Comparison of ENCODE assay signal across 17 cellular contexts in the genomic region with DNA sequence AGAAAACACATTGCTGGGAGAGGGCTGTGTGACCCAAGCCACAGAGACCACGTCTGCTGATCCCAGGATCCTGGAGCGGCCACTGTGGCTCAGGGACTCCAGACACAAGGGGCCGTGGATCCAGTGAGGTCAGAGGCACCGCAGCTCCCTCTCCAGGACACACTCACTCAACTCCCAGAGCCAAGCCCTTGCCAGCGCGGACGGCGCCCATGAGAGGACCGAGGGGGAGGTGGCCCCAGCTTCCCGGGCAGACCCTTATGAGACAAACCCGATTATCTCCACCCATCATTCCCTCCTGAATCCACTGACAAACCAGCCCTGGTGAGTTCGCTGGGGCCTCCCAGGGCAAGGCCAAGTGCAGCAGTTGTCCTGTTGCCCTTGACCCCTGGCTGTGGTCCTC.
DNase-seq lines count a peak whose midpoint lies in the region; ATAC-seq, FAIRE-seq and TF ChIP-seq lines count a peak whose summit lies in the region.
"Had no signal": no experiment of that assay in that cellular context is flagged by ENCODE, and none has a peak within 500 bp of the region (broad histone marks: within the 10 kb centered on the region; RNA-seq: fewer than 3 reads in every experiment).

No MANE protein-coding gene starts in this region.

- BruUV-seq in HepG2 (replicated peaks; lab: Mats Ljungman, UMichigan) (no TSS peak), Panc1 (replicated peaks; lab: Mats Ljungman, UMichigan) (no TSS peak)

- H3K14ac ChIP-seq in trophoblast cell (ENCODE audit: low read length) = no peak overlapping the region

- intact Hi-C loops in HepG2 (cut with micrococcal nuclease; ENCODE audit: unreplicated experiment) (no loop called here), right lobe of liver (cut with DNase I) (no loop called here), Panc1 (cut with micrococcal nuclease; ENCODE audit: unreplicated experiment) (no loop called here)

- no peak overlapping the region for H3K4ac ChIP-seq in trophoblast cell (ENCODE audit: low read depth, low read length)

- in situ Hi-C loops in HepG2 (cut with HindIII; ENCODE audit: extremely low pct_ligation_motif_present, low pct_unique_long_range_greater_than_20kb) (no loop called here), Panc1 (cut with HindIII; ENCODE audit: low pct_unique_long_range_greater_than_20kb, low sequenced_read_pairs) (no loop called here)

- no peak overlapping the region for H3K23ac ChIP-seq in trophoblast cell (ENCODE audit: low read length)

- DNase-seq in HepG2 (ENCODE audit: low spot score) (no peak), right lobe of liver (no peak), Panc1 (ENCODE audit: low read depth, low spot score) (no peak), trophoblast cell (no peak), RPMI8226 (no peak)
- DNase-seq in stimulated activated CD4-positive, alpha-beta T cell treated with anti-CD3 and anti-CD28 coated beads, Interleukin-4, amount 100 ng/mL, for 1 hour = no peak
- DNase-seq in stimulated activated CD8-positive, alpha-beta memory T cell treated with anti-CD3 and anti-CD28 coated beads, Interleukin-4, amount 100 ng/mL, for 48 hours = no peak
- DNase-seq: BE2C; CD4-positive, alpha-beta memory T cell; DMS153; DMS79; GDM1; GOT3; H7; HFFc6 had no signal

- no peak overlapping the region for H2AK5ac ChIP-seq in trophoblast cell (ENCODE audit: low read length)

- whole genome bisulfite sequencing in HepG2 (ENCODE audit: low lambda C conversion rate) = 8% methylated on average over 4 of the region's 12 CpGs
- no CpG with 5 or more reads among the region's 12 CpGs for WGBS in right lobe of liver (ENCODE audit: insufficient coverage, low coverage, low lambda C conversion rate, missing lambda C conversion rate)
- no CpG with 5 or more reads among the region's 12 CpGs for WGBS in trophoblast cell (ENCODE audit: extremely low coverage, insufficient coverage, insufficient read length)

- H3K18ac ChIP-seq in trophoblast cell (ENCODE audit: low read length) = no peak overlapping the region

- H3K4me1 ChIP-seq in HepG2 (ENCODE audit: insufficient read depth, low read length) (no peaks in the 10 kb centered on the region), right lobe of liver (no peaks in the 10 kb centered on the region), Panc1 (ENCODE audit: control insufficient read depth, insufficient read depth, low read length) (no peaks in the 10 kb centered on the region; the same call in 1 of the 2 replicates), trophoblast cell (ENCODE audit: control insufficient read depth in 1 of 2, insufficient read depth in 2 of 2, low read length in 2 of 2) (no peaks in the 10 kb centered on the region)
- H3K4me1 ChIP-seq: BE2C had no signal

- peaks cover 20 to 88% of the 10 kb centered on the region in 2 experiments for H3K27me3 ChIP-seq in HepG2 (ENCODE audit: control insufficient read depth in 1 of 2, insufficient read depth in 2 of 2, low read length in 2 of 2)
- no peaks in the 10 kb centered on the region for H3K27me3 ChIP-seq in right lobe of liver
- peaks cover 2% of the 10 kb centered on the region; the same call in 1 of the 2 replicates for H3K27me3 ChIP-seq in Panc1 (ENCODE audit: control insufficient read depth, insufficient read depth, low read length)
- no peaks in the 10 kb centered on the region for H3K27me3 ChIP-seq in trophoblast cell (ENCODE audit: insufficient read depth, low read length)
- H3K27me3 ChIP-seq: BE2C had no signal

- H3K4me3 ChIP-seq in HepG2 (replicated peaks in 1 of 3; ENCODE audit: insufficient read depth in 1 of 3, low read depth in 2 of 3, low read length in 3 of 3) (no peak overlapping the region), right lobe of liver (no peak overlapping the region), Panc1 (ENCODE audit: low read depth in 2 of 2, low read length in 2 of 2) (no peak overlapping the region), trophoblast cell (ENCODE audit: low read depth, low read length) (peak overlapping the region; percentile 13)

- H2BK5ac ChIP-seq in trophoblast cell (ENCODE audit: low read depth, low read length, poor library complexity) = no peak overlapping the region

- TF ChIP-seq CTCF in HepG2 (CRISPR knock-in tag; IDR thresholded peaks at IDR 0.05) (no peak), right lobe of liver (IDR thresholded peaks at IDR 0.05) (no peak), Panc1 (IDR thresholded peaks at IDR 0.05) (no peak)

- H2AFZ ChIP-seq in HepG2 (ENCODE audit: low read length) (no peak overlapping the region), trophoblast cell (ENCODE audit: insufficient read depth, low read length, poor library complexity) (no peak overlapping the region)

- no peak for FAIRE-seq in HepG2 (lab: Jason Lieb, UNC)
- FAIRE-seq: GM12892 had no signal

- H4K91ac ChIP-seq in trophoblast cell (ENCODE audit: low read depth, low read length) = no peak overlapping the region

- no peak overlapping the region for H4K8ac ChIP-seq in trophoblast cell (ENCODE audit: low read depth, low read length)

- H3K4me2 ChIP-seq in HepG2 (ENCODE audit: low read depth, low read length) (no peak overlapping the region), trophoblast cell (ENCODE audit: low read length) (no peak overlapping the region)

- H4K20me1 ChIP-seq in HepG2 (ENCODE audit: insufficient read depth, low read length) = no peaks in the 10 kb centered on the region

- no peak for TF ChIP-seq RAD21 in HepG2 (CRISPR knock-in tag; IDR thresholded peaks at IDR 0.05)

- no peaks in the 10 kb centered on the region for H3K79me1 ChIP-seq in trophoblast cell (ENCODE audit: low read length)

- TF ChIP-seq EP300 in HepG2 (IDR thresholded peaks at IDR 0.05; ENCODE audit: low read depth in 2 of 2, low read length in 2 of 2) = no peak
- TF ChIP-seq EP300 in HepG2 (CRISPR knock-in tag; IDR thresholded peaks at IDR 0.05; ENCODE audit: borderline replicate concordance) = no peak

- H3K9me3 ChIP-seq in HepG2 (ENCODE audit: low read length) = peaks cover 6% of the 10 kb centered on the region; the same call in 1 of the 2 replicates
- H3K9me3 ChIP-seq in right lobe of liver = no peaks in the 10 kb centered on the region
- no peaks in the 10 kb centered on the region for H3K9me3 ChIP-seq in Panc1 (ENCODE audit: control insufficient read depth, insufficient read depth, low read depth, low read length)
- peaks cover 3% of the 10 kb centered on the region for H3K9me3 ChIP-seq in trophoblast cell (ENCODE audit: insufficient read depth, low read depth, low read length)
- H3K9me3 ChIP-seq: BE2C had no signal

- POLR2A ChIA-PET in HepG2 (lab: Yijun Ruan, JAX) = no interaction called here
- POLR2A ChIA-PET in Panc1 (lab: Charles Lee) = no interaction called here

- TF ChIP-seq POLR2A in HepG2 (IDR thresholded peaks at IDR 0.05; ENCODE audit: insufficient read depth in 1 of 2, low read depth in 2 of 2, low read length in 2 of 2) = no peak
- TF ChIP-seq POLR2A in right lobe of liver (IDR thresholded peaks at IDR 0.05) = no peak

- H3K79me2 ChIP-seq in HepG2 (ENCODE audit: insufficient read depth, low read length) = no peaks in the 10 kb centered on the region
- no peaks in the 10 kb centered on the region for H3K79me2 ChIP-seq in trophoblast cell (ENCODE audit: control insufficient read depth, insufficient read depth, low read length, poor library complexity)

- ATAC-seq in HepG2 (peak; percentile 21; the same call in 2 of the 3 replicates), right lobe of liver (no peak), Panc1 (0 out of 2 replicates have a peak, but pooled peaks have one; percentile 50)
- ATAC-seq: HCT116 had no signal

- no peak overlapping the region for H3K27ac ChIP-seq in HepG2 (ENCODE audit: extremely low read length, insufficient read depth, low read length)
- H3K27ac ChIP-seq in right lobe of liver = no peak overlapping the region
- no peak overlapping the region for H3K27ac ChIP-seq in Panc1 (ENCODE audit: low read length)
- H3K27ac ChIP-seq in trophoblast cell (ENCODE audit: low read depth, low read length) = no peak overlapping the region

- H4K12ac ChIP-seq in trophoblast cell (ENCODE audit: low read depth, low read length) = no peak overlapping the region

- H3K36me3 ChIP-seq in HepG2 (replicated peaks in 1 of 2; ENCODE audit: control insufficient read depth in 1 of 2, insufficient read depth in 2 of 2, low read length in 2 of 2) (no peaks in the 10 kb centered on the region), right lobe of liver (no peaks in the 10 kb centered on the region), Panc1 (ENCODE audit: control insufficient read depth, insufficient read depth, low read length) (no peaks in the 10 kb centered on the region), trophoblast cell (ENCODE audit: control insufficient read depth in 1 of 2, insufficient read depth in 2 of 2, low read length in 2 of 2) (no peaks in the 10 kb centered on the region)
- H3K36me3 ChIP-seq: BE2C had no signal

- no peak overlapping the region for H3K9ac ChIP-seq in HepG2 (ENCODE audit: insufficient read depth, low read depth, low read length)
- H3K9ac ChIP-seq in trophoblast cell (ENCODE audit: low read length) = no peak overlapping the region

- CTCF ChIA-PET in HepG2 (lab: Yijun Ruan, JAX; ENCODE audit: low intra/inter-chr PET ratio, low total read pairs) (no interaction called here), Panc1 (lab: Charles Lee) (interaction anchor here (0.6 kb wide), 1 partner anchor 28 kb away, joined by 3 read pairs; no protein-coding TSS in a partner anchor)

- no peak overlapping the region for H2BK12ac ChIP-seq in trophoblast cell (ENCODE audit: low read length)

- no peak overlapping the region for H2BK120ac ChIP-seq in trophoblast cell (ENCODE audit: insufficient read depth, low read length, poor library complexity)

TF ChIP-seq in HepG2, 621 proteins besides CTCF, POLR2A, EP300 and RAD21:
- TF ChIP-seq ISL2 (CRISPR knock-in tag; IDR thresholded peaks at IDR 0.05) (no peak), ZNF136 (CRISPR knock-in tag; IDR thresholded peaks at IDR 0.05; ENCODE audit: low read depth) (no peak), THAP11 (CRISPR knock-in tag; IDR thresholded peaks at IDR 0.05) (no peak)

Comparison
In these comparisons a context has a peak if more than half of its experiments do, and no peak if none do; other contexts are left out.
1. ATAC-seq: peak in HepG2 (single experiment) and Panc1 (single experiment); none in right lobe of liver (0 of 4).